ENCODE assay signal across 8 cellular contexts in the genomic region with DNA sequence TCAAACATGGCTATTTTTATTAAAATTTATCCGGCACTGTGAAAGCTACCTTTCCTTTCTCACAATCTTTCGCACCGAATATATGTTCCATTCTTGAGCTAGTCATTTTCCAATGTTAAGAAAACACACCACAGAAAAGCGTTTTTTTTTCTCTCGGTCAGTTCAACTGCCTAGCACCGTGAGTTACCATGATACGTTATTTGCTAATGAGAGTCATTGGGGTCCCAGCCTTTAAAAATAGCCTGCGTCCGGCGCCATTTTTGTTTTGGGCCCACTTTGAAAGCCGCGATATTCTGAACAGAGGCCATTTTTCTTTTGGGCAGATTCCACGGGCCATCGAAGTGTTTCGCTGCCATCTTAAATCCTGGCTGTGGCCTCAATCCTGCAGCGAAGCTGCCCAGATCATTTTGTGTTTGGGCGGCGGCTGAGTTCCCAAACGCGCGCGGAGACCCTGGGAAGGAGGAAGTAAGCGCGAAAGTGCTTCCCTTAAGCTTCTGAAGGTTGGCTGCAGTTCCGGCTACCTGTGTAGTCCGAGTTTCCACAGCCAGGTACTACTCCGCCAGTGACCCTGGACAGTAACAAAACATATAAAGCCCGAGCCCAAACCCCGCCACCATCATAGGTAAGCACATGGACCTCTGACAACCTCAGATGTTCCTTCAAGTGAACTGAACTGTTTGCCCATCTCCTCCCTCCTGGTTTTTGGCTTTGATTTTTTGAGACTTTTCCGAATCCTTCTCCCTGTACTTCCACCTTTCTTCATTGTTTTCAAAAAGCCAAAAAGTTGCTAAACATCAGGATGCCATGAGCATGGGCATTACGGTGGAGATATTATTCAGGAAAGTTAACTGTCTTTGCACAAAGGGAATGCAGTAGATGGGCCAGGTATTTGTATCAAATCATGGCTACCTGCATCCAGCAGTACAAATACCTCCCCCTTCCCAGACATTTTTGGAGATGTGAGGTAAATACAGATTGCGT. TPM values are rescaled to one million over a fixed set of nuclear protein-coding genes. Genes with fewer than 3 reads are reported as not detected.
A peak's percentile ranks its signal among the peaks of the same experiment; 100 is the strongest.
DNase-seq lines count a peak whose midpoint lies in the region; ATAC-seq and TF ChIP-seq lines count a peak whose summit lies in the region.

A gene (plus strand): TSS at position 474 of the 981 bp plus-strand sequence. CDS start 22,900 bp downstream, outside the sequence.

- no peaks in the 10 kb centered on the region for H3K36me3 ChIP-seq in lung (ENCODE audit: control insufficient read depth in 2 of 2, insufficient read depth in 2 of 2, low read length in 2 of 2)

- H3K4me3 ChIP-seq in lung: peak within 1 kb of the TSS; percentile 68

- peak within 1 kb of the TSS; percentile 90 to 95 for H3K27ac ChIP-seq in lung (ENCODE audit: low read depth in 1 of 2, low read length in 1 of 2)

- H3K4me1 ChIP-seq in lung (ENCODE audit: control insufficient read depth in 2 of 2, insufficient read depth in 2 of 2, low read length in 2 of 2): peaks cover 7 to 11% of the 10 kb centered on the region in 2 donors

- H3K9me3 ChIP-seq in lung (ENCODE audit: control insufficient read depth in 2 of 2, insufficient read depth in 1 of 2, low read length in 1 of 2): no peaks in the 10 kb centered on the region

- peak; percentile 65 for DNase-seq in CMK (ENCODE audit: low read depth)
- peak; percentile 81 for DNase-seq in GM20000 (ENCODE audit: low spot score)
- peak; percentile 88 for DNase-seq in HS-5 (ENCODE audit: low read depth)
- DNase-seq in NK-92 (lab: John Stamatoyannopoulos, UW; ENCODE audit: unreplicated experiment): peak; percentile 64
- peak; percentile 91 for DNase-seq in activated CD8-positive, alpha-beta memory T cell treated with anti-CD3 and anti-CD28 coated beads for 24 hours
- DNase-seq in effector CD8-positive, alpha-beta T cell (lab: John Stamatoyannopoulos, UW): peak; percentile 73
- peak; percentile 95 for DNase-seq in lung (ENCODE audit: low spot score)
- peak; percentile 55 to 72 (median 71) for DNase-seq in stimulated activated CD4-positive, alpha-beta T cell treated with anti-CD3 and anti-CD28 coated beads, TNF-alpha, amount 100 ng/mL, for 4 hours (ENCODE audit: low read depth in 3 of 3)

- TF ChIP-seq CTCF in GM20000 (IDR thresholded peaks at IDR 0.05; ENCODE audit: extremely low read depth, missing control alignments) (no peak), lung (IDR thresholded peaks at IDR 0.05; ENCODE audit: control extremely low read depth, extremely low read depth) (no peak)

- peak; percentile 85 for ATAC-seq in lung (ENCODE audit: insufficient read depth, low FRiP score)

- H3K27me3 ChIP-seq in lung (ENCODE audit: control insufficient read depth, insufficient read depth): no peaks in the 10 kb centered on the region

- 2% methylated on average over 32 of the region's 32 CpGs for WGBS in lung, 2 donors

RNA-seq across cellular contexts. Expression of the gene that starts here (rescaled TPM):
- total RNA-seq in lung: 1 to 10 TPM; 6.2 to 9.5 TPM
- 1 to 10 TPM; 1.2 to 2.4 TPM for polyA plus RNA-seq in lung

Comparison
In these comparisons a context has a peak if more than half of its experiments do, and no peak if none do; other contexts are left out.
1. Peak in every context shown above with its lines: DNase-seq, ATAC-seq, H3K4me3 ChIP-seq and H3K27ac ChIP-seq.